In genomic region chr12:31914927-31915326, GRCh38 we compare ENCODE assay signal across 20 cellular contexts.
"Had no signal": no experiment of that assay in that cellular context is flagged by ENCODE, and none has a peak within 500 bp of the region (broad histone marks: within the 10 kb centered on the region; RNA-seq: fewer than 3 reads in every experiment).

No MANE protein-coding gene starts in this region.

- H3K27ac ChIP-seq: HL-60, KMS-11, RWPE1 had no signal

- FAIRE-seq: RCC 7860 had no signal

- DNase-seq: Kasumi-1, MM.1S, NCI-H1092 treated with DMSO at 0.1 percent for 48 hours, NCI-H1436, NCI-H187, NCI-H2029, NCI-H2081 treated with DMSO at 0.1 percent for 48 hours, NCI-H2171, NCI-H226, NCI-H446, NCI-H510A, NCI-H524 treated with DMSO at 0.1 percent for 48 hours, SHP77, SK-N-SH, SW 1271, T-cell had no signal

- H3K4me2 ChIP-seq: KMS-11, SK-N-SH had no signal

- H3K9me3 ChIP-seq: SK-N-SH had no signal

- H3K9ac ChIP-seq: KMS-11, SK-N-SH had no signal

- ATAC-seq: T-cell had no signal
